Comparison of ENCODE assay signal across 11 cellular contexts in genomic region chr2:197873293-197873701, GRCh38.
DNase-seq lines count a peak whose midpoint lies in the region; ATAC-seq and TF ChIP-seq lines count a peak whose summit lies in the region.
"Had no signal": no experiment of that assay in that cellular context is flagged by ENCODE, and none has a peak within 500 bp of the region (broad histone marks: within the 10 kb centered on the region; RNA-seq: fewer than 3 reads in every experiment).

No MANE protein-coding gene starts in this region.

- peak overlapping the region; percentile 67 for H3K27ac ChIP-seq in HUES48 (ENCODE audit: low read depth, low read length)
- no peak overlapping the region for H3K27ac ChIP-seq in upper lobe of left lung
- H3K27ac ChIP-seq: SJCRH30 had no signal

- no peak for ATAC-seq in HG03175 (IDR thresholded peaks at IDR 0.05; ENCODE audit: unreplicated experiment)
- no peak for ATAC-seq in upper lobe of left lung (ENCODE audit: low FRiP score in 2 of 2)

- H3K36me3 ChIP-seq in HUES48 (ENCODE audit: control insufficient read depth, insufficient read depth, low read length) (no peaks in the 10 kb centered on the region), upper lobe of left lung (no peaks in the 10 kb centered on the region)
- H3K36me3 ChIP-seq: SJCRH30 had no signal

- H3K27me3 ChIP-seq in HUES48 (ENCODE audit: control insufficient read depth, insufficient read depth, low read length): no peaks in the 10 kb centered on the region
- no peaks in the 10 kb centered on the region for H3K27me3 ChIP-seq in upper lobe of left lung
- H3K27me3 ChIP-seq: SJCRH30 had no signal

- TF ChIP-seq CTCF in AG10803 (conservative IDR thresholded peaks at IDR 0.05; ENCODE audit: low read length) (peak; percentile 40), cardiac fibroblast (IDR thresholded peaks at IDR 0.05; ENCODE audit: low read depth, low read length) (peak; percentile 14), upper lobe of left lung (IDR thresholded peaks at IDR 0.05) (no peak)

- 70 to 81% methylated on average over 4 of the region's 4 CpGs for WGBS in upper lobe of left lung, 2 donors

- no peak overlapping the region for H3K9ac ChIP-seq in HUES48 (ENCODE audit: low read depth, low read length)

- DNase-seq in AG10803 (ENCODE audit: low read depth) (peak; percentile 88), cardiac fibroblast (ENCODE audit: low read depth in 2 of 2) (peak; percentile 36 to 59), islet precursor cell (peak; percentile 94), NCI-H187 (lab: John Stamatoyannopoulos, UW) (no peak), upper lobe of left lung (no peak), NCI-H2196 treated with DMSO at 0.1 percent for 48 hours (lab: John Stamatoyannopoulos, UW; ENCODE audit: unreplicated experiment) (no peak)
- DNase-seq: effector memory CD4-positive, alpha-beta T cell; SJCRH30 had no signal

- H3K4me1 ChIP-seq in HUES48 (ENCODE audit: control insufficient read depth, insufficient read depth, low read length): peaks cover 24% of the 10 kb centered on the region
- H3K4me1 ChIP-seq in upper lobe of left lung: peaks cover 0 to 6% (median 0%) of the 10 kb centered on the region in 4 donors

- no peak for TF ChIP-seq EP300 in upper lobe of left lung (IDR thresholded peaks at IDR 0.05)

- H3K9me3 ChIP-seq in HUES48 (ENCODE audit: control insufficient read depth, insufficient read depth, low read length) (no peaks in the 10 kb centered on the region), upper lobe of left lung (no peaks in the 10 kb centered on the region)
- H3K9me3 ChIP-seq: Caco-2, SJCRH30 had no signal

- no peak for TF ChIP-seq POLR2A in upper lobe of left lung (IDR thresholded peaks at IDR 0.05)

- H3K4me3 ChIP-seq in AG10803 (ENCODE audit: low read length): no peak overlapping the region
- no peak overlapping the region for H3K4me3 ChIP-seq in HUES48 (ENCODE audit: low read depth, low read length)
- no peak overlapping the region for H3K4me3 ChIP-seq in cardiac fibroblast (replicated peaks in 1 of 2; ENCODE audit: low read depth in 2 of 2, low read length in 2 of 2)
- H3K4me3 ChIP-seq in upper lobe of left lung: no peak overlapping the region
- H3K4me3 ChIP-seq: SJCRH30 had no signal

Comparison
In these comparisons a context has a peak if more than half of its experiments do, and no peak if none do; other contexts are left out.
1. DNase-seq: peak in AG10803 (single experiment), cardiac fibroblast (2 of 2) and islet precursor cell (single experiment); none in NCI-H187 (0 of 2), upper lobe of left lung (0 of 2) and NCI-H2196 treated with DMSO at 0.1 percent for 48 hours (single experiment).
2. CTCF ChIP-seq: peak in AG10803 (single experiment) and cardiac fibroblast (single experiment); none in upper lobe of left lung (0 of 6).